Comparison of ENCODE assay signal across 20 cellular contexts in genomic region chr16:79392081-79392480, GRCh38.
DNase-seq lines count a peak whose midpoint lies in the region; ATAC-seq, FAIRE-seq and TF ChIP-seq lines count a peak whose summit lies in the region.
"Had no signal": no experiment of that assay in that cellular context is flagged by ENCODE, and none has a peak within 500 bp of the region (broad histone marks: within the 10 kb centered on the region; RNA-seq: fewer than 3 reads in every experiment).

No MANE protein-coding gene starts in this region.

- H3K27me3 ChIP-seq in HepG2 (ENCODE audit: control insufficient read depth in 1 of 2, insufficient read depth in 2 of 2, low read length in 2 of 2): 0 out of 5 replicates have a peak, but pooled peaks cover 0 to 4% of the 10 kb centered on the region in 2 experiments
- H3K27me3 ChIP-seq in right lobe of liver: no peaks in the 10 kb centered on the region
- H3K27me3 ChIP-seq in K562 (ENCODE audit: control insufficient read depth in 2 of 2, insufficient read depth in 2 of 2, low read length in 2 of 2): peaks cover 6 to 19% of the 10 kb centered on the region in 2 experiments; a peak in 4 of 5 replicates
- no peaks in the 10 kb centered on the region for H3K27me3 ChIP-seq in neural progenitor cell
- H3K27me3 ChIP-seq: BLaER1 had no signal

- DNase-seq in HepG2 (ENCODE audit: low spot score): no peak
- DNase-seq in right lobe of liver: no peak
- no peak for DNase-seq in K562 (ENCODE audit: extremely low read depth in 1 of 4, low spot score in 3 of 4)
- DNase-seq in neural progenitor cell (ENCODE audit: low spot score): no peak
- DNase-seq in DMS153 (lab: John Stamatoyannopoulos, UW): no peak
- no peak for DNase-seq in MV-4-11 (lab: John Stamatoyannopoulos, UW)
- DNase-seq in naive thymus-derived CD8-positive, alpha-beta T cell: no peak
- DNase-seq: 8988T; Calu3; CD4-positive, alpha-beta memory T cell; GM23248 had no signal

- H3K27me3 Mint-ChIP-seq in neural progenitor cell (ENCODE audit: insufficient read depth, low read depth): peaks cover 2% of the 10 kb centered on the region
- peaks cover 0 to 15% (median 1%) of the 10 kb centered on the region in 5 donors for H3K27me3 Mint-ChIP-seq in naive thymus-derived CD8-positive, alpha-beta T cell
- H3K27me3 Mint-ChIP-seq: CD4-positive, alpha-beta memory T cell; IgD-negative memory B cell had no signal

- no peaks in the 10 kb centered on the region for H3K9me3 ChIP-seq in HepG2 (ENCODE audit: low read length)
- no peaks in the 10 kb centered on the region for H3K9me3 ChIP-seq in right lobe of liver
- H3K9me3 ChIP-seq in HEK293 (ENCODE audit: control insufficient read depth, insufficient read depth, low read depth, low read length): no peaks in the 10 kb centered on the region
- no peaks in the 10 kb centered on the region for H3K9me3 ChIP-seq in K562 (replicated peaks; ENCODE audit: control insufficient read depth, insufficient read depth, low read depth, low read length)
- H3K9me3 ChIP-seq in neural progenitor cell (ENCODE audit: low read depth): no peaks in the 10 kb centered on the region
- H3K9me3 ChIP-seq: BLaER1, HAP-1 had no signal

- no peak for FAIRE-seq in HepG2 (lab: Jason Lieb, UNC)
- FAIRE-seq in K562 (lab: Jason Lieb, UNC): no peak
- FAIRE-seq: G401.6, GM12891, GM19239, HTR-8/SVneo had no signal

- TF ChIP-seq RAD21 in HepG2 (CRISPR knock-in tag; IDR thresholded peaks at IDR 0.05) (no peak), K562 (CRISPR knock-in tag; conservative IDR thresholded peaks at IDR 0.05 in 1 of 2, IDR thresholded peaks at IDR 0.05 in 1 of 2) (no peak)

- H3K4me2 ChIP-seq in HepG2 (ENCODE audit: low read depth, low read length) (no peak overlapping the region), K562 (ENCODE audit: insufficient read depth, low read length) (no peak overlapping the region), neural progenitor cell (no peak overlapping the region)

- TF ChIP-seq EP300 in HepG2 (IDR thresholded peaks at IDR 0.05; ENCODE audit: low read depth in 2 of 2, low read length in 2 of 2) (no peak), HepG2 (CRISPR knock-in tag; IDR thresholded peaks at IDR 0.05; ENCODE audit: borderline replicate concordance) (no peak), K562 (IDR thresholded peaks at IDR 0.05; ENCODE audit: low read length) (no peak)

- H3K79me2 ChIP-seq in HepG2 (ENCODE audit: insufficient read depth, low read length): no peaks in the 10 kb centered on the region
- no peaks in the 10 kb centered on the region for H3K79me2 ChIP-seq in K562 (ENCODE audit: control insufficient read depth, insufficient read depth, low read length)
- no peaks in the 10 kb centered on the region for H3K79me2 ChIP-seq in neural progenitor cell (ENCODE audit: low read depth)

- peaks cover 7% of the 10 kb centered on the region for H3F3A ChIP-seq in neural progenitor cell (ENCODE audit: low read depth)

- H3K36me3 ChIP-seq in HepG2 (replicated peaks in 1 of 2; ENCODE audit: control insufficient read depth in 1 of 2, insufficient read depth in 2 of 2, low read length in 2 of 2) (no peaks in the 10 kb centered on the region), right lobe of liver (no peaks in the 10 kb centered on the region), HEK293 (ENCODE audit: control insufficient read depth in 2 of 2, insufficient read depth in 1 of 2, low read length in 2 of 2) (no peaks in the 10 kb centered on the region), K562 (ENCODE audit: control insufficient read depth, insufficient read depth, low read length) (no peaks in the 10 kb centered on the region), neural progenitor cell (no peaks in the 10 kb centered on the region)
- H3K36me3 ChIP-seq: BLaER1, HAP-1 had no signal

- no peak for TF ChIP-seq CTCF in HepG2 (CRISPR knock-in tag; IDR thresholded peaks at IDR 0.05)
- no peak for TF ChIP-seq CTCF in right lobe of liver (IDR thresholded peaks at IDR 0.05)
- no peak for TF ChIP-seq CTCF in HEK293 (tag by site-specific recombination; IDR thresholded peaks at IDR 0.05)
- TF ChIP-seq CTCF in K562 (IDR thresholded peaks at IDR 0.05 in 2 of 3, conservative IDR thresholded peaks at IDR 0.05 in 1 of 3; ENCODE audit: insufficient read depth in 2 of 3, low read depth in 1 of 3, low read length in 3 of 3): no peak
- no peak for TF ChIP-seq CTCF in neural progenitor cell (IDR thresholded peaks at IDR 0.05)

- H3K9ac ChIP-seq in HepG2 (ENCODE audit: insufficient read depth, low read depth, low read length) (no peak overlapping the region), K562 (ENCODE audit: insufficient read depth in 1 of 2, low read depth in 2 of 2, low read length in 2 of 2) (no peak overlapping the region), neural progenitor cell (no peak overlapping the region)
- H3K9ac ChIP-seq: BLaER1, GM23248 had no signal

- H3K27ac Mint-ChIP-seq in neural progenitor cell: peak overlapping the region; percentile 9
- no peak overlapping the region for H3K27ac Mint-ChIP-seq in naive thymus-derived CD8-positive, alpha-beta T cell
- H3K27ac Mint-ChIP-seq: IgD-negative memory B cell had no signal

- TF ChIP-seq POLR2A in HepG2 (IDR thresholded peaks at IDR 0.05; ENCODE audit: insufficient read depth in 1 of 2, low read depth in 2 of 2, low read length in 2 of 2) (no peak), right lobe of liver (IDR thresholded peaks at IDR 0.05) (no peak), K562 (conservative IDR thresholded peaks at IDR 0.05) (no peak)

- H3K4me3 ChIP-seq in HepG2 (replicated peaks in 1 of 3; ENCODE audit: insufficient read depth in 1 of 3, low read depth in 2 of 3, low read length in 3 of 3) (no peak overlapping the region), right lobe of liver (no peak overlapping the region), HEK293 (ENCODE audit: low read depth, low read length) (no peak overlapping the region), K562 (no peak overlapping the region), neural progenitor cell (no peak overlapping the region)
- H3K4me3 ChIP-seq: BLaER1, GM23248, HAP-1 had no signal

- H3K27ac ChIP-seq in HepG2 (ENCODE audit: extremely low read length, insufficient read depth, low read length) (no peak overlapping the region), right lobe of liver (no peak overlapping the region), HEK293 (ENCODE audit: extremely low read depth, low read depth, low read length) (no peak overlapping the region), K562 (ENCODE audit: extremely low read depth, low read depth, low read length) (no peak overlapping the region), neural progenitor cell (no peak overlapping the region)
- H3K27ac ChIP-seq: BLaER1, GM23248 had no signal

- H3K4me1 Mint-ChIP-seq in neural progenitor cell: peaks cover 7% of the 10 kb centered on the region
- peaks cover 0 to 4% (median 2%) of the 10 kb centered on the region in 4 donors for H3K4me1 Mint-ChIP-seq in naive thymus-derived CD8-positive, alpha-beta T cell
- H3K4me1 Mint-ChIP-seq: IgD-negative memory B cell had no signal

- H3K36me3 Mint-ChIP-seq in neural progenitor cell: no peaks in the 10 kb centered on the region
- H3K36me3 Mint-ChIP-seq in naive thymus-derived CD8-positive, alpha-beta T cell: peaks cover 0 to 2% (median 0%) of the 10 kb centered on the region in 3 donors
- H3K36me3 Mint-ChIP-seq: CD14-positive monocyte; CD4-positive, alpha-beta memory T cell; IgD-negative memory B cell had no signal

- H3K4me1 ChIP-seq in HepG2 (ENCODE audit: insufficient read depth, low read length): no peaks in the 10 kb centered on the region
- no peaks in the 10 kb centered on the region for H3K4me1 ChIP-seq in right lobe of liver
- no peaks in the 10 kb centered on the region for H3K4me1 ChIP-seq in HEK293 (ENCODE audit: control insufficient read depth, insufficient read depth, low read length)
- H3K4me1 ChIP-seq in K562 (replicated peaks in 1 of 2; ENCODE audit: control insufficient read depth in 2 of 2, insufficient read depth in 2 of 2, low read length in 2 of 2): no peaks in the 10 kb centered on the region
- H3K4me1 ChIP-seq in neural progenitor cell: peaks cover 11% of the 10 kb centered on the region
- H3K4me1 ChIP-seq: HAP-1 had no signal

- in situ Hi-C loops in HepG2 (cut with HindIII; ENCODE audit: extremely low pct_ligation_motif_present, low pct_unique_long_range_greater_than_20kb) (no loop called here), K562 (cut with MboI) (no loop called here)

- intact Hi-C loops in HepG2 (cut with micrococcal nuclease; ENCODE audit: unreplicated experiment): no loop called here
- intact Hi-C loops in right lobe of liver (cut with DNase I): no loop called here
- intact Hi-C loops in K562 (cut with micrococcal nuclease): no loop called here

- CTCF ChIA-PET in HepG2 (lab: Yijun Ruan, JAX; ENCODE audit: low intra/inter-chr PET ratio, low total read pairs) (no interaction called here), HEK293 (lab: Yijun Ruan, JAX) (no interaction called here), K562 (lab: Yijun Ruan, JAX; ENCODE audit: low intra/inter-chr PET ratio) (no interaction called here)

- H3K9me3 Mint-ChIP-seq in neural progenitor cell: no peaks in the 10 kb centered on the region
- H3K9me3 Mint-ChIP-seq in naive thymus-derived CD8-positive, alpha-beta T cell: no peaks in the 10 kb centered on the region
- H3K9me3 Mint-ChIP-seq: CD14-positive monocyte; CD4-positive, alpha-beta memory T cell had no signal

- no peaks in the 10 kb centered on the region for H3K9me1 ChIP-seq in K562 (ENCODE audit: control insufficient read depth, insufficient read depth, low read length)

- no peak overlapping the region for H3K4me3 Mint-ChIP-seq in neural progenitor cell
- no peak overlapping the region for H3K4me3 Mint-ChIP-seq in naive thymus-derived CD8-positive, alpha-beta T cell
- H3K4me3 Mint-ChIP-seq: CD4-positive, alpha-beta memory T cell had no signal

- H4K20me1 ChIP-seq in HepG2 (ENCODE audit: insufficient read depth, low read length): no peaks in the 10 kb centered on the region
- no peaks in the 10 kb centered on the region for H4K20me1 ChIP-seq in K562 (replicated peaks; ENCODE audit: control insufficient read depth, insufficient read depth, low read length)
- no peaks in the 10 kb centered on the region for H4K20me1 ChIP-seq in neural progenitor cell (ENCODE audit: low read depth)
- H4K20me1 ChIP-seq: BLaER1 had no signal

- BruUV-seq in HepG2 (replicated peaks; lab: Mats Ljungman, UMichigan) (no TSS peak), K562 (replicated peaks; lab: Mats Ljungman, UMichigan) (no TSS peak)

- no peak for ATAC-seq in HepG2
- no peak for ATAC-seq in right lobe of liver
- ATAC-seq in K562: no peak
- ATAC-seq in naive thymus-derived CD8-positive, alpha-beta T cell: no peak

- POLR2A ChIA-PET in HepG2 (lab: Yijun Ruan, JAX): no interaction called here
- POLR2A ChIA-PET in HEK293 (lab: Yijun Ruan, JAX): no interaction called here
- POLR2A ChIA-PET in K562 (lab: Yijun Ruan, JAX): no interaction called here
- POLR2A ChIA-PET in naive thymus-derived CD8-positive, alpha-beta T cell (lab: Charles Lee): no interaction called here

- H2AFZ ChIP-seq in HepG2 (ENCODE audit: low read length): no peak overlapping the region
- no peak overlapping the region for H2AFZ ChIP-seq in K562 (ENCODE audit: low read depth, low read length)
- H2AFZ ChIP-seq in neural progenitor cell (replicated peaks): no peak overlapping the region
- H2AFZ ChIP-seq: GM23248 had no signal

TF ChIP-seq in HepG2, 621 proteins besides CTCF, POLR2A, EP300 and RAD21 (continues in another document):
- no peak for TF ChIP-seq ZNF672 (CRISPR knock-in tag; IDR thresholded peaks at IDR 0.05)

TF ChIP-seq in K562, 482 proteins besides CTCF, POLR2A, EP300 and RAD21 (continues in another document):
- no peak for TF ChIP-seq ZSCAN32 (CRISPR knock-in tag; IDR thresholded peaks at IDR 0.05)

Comparison
In these comparisons a context has a peak if more than half of its experiments do, and no peak if none do; other contexts are left out.
1. Of the 241 proteins assayed by ChIP-seq in both HepG2 and K562: peak only in HepG2: PHB2; only in K562: ZBTB26 and ZNF512; in both: none; in neither: 236; mixed calls (peak in some experiments, not most) for 2.